ENCODE assay signal across 10 cellular contexts in genomic region chr6:165573671-165574070, GRCh38.
A peak's percentile ranks its signal among the peaks of the same experiment; 100 is the strongest.
DNase-seq lines count a peak whose midpoint lies in the region; ATAC-seq and TF ChIP-seq lines count a peak whose summit lies in the region.
"Had no signal": no experiment of that assay in that cellular context is flagged by ENCODE, and none has a peak within 500 bp of the region (broad histone marks: within the 10 kb centered on the region; RNA-seq: fewer than 3 reads in every experiment).

No MANE protein-coding gene starts in this region.

- intact Hi-C loops in right cardiac atrium (cut with DNase I) (no loop called here), sigmoid colon (cut with DNase I) (no loop called here), mucosa of descending colon (cut with DNase I, micrococcal nuclease) (no loop called here)

- no peak for TF ChIP-seq POLR2A in sigmoid colon (IDR thresholded peaks at IDR 0.05)

- CTCF ChIA-PET in HEK293 (lab: Yijun Ruan, JAX) = interaction anchor here (0.9 to 1.5 kb wide), 3 partner anchors 62 to 524 kb away, joined by 3 to 5 read pairs (median 4); no protein-coding TSS in a partner anchor

- H3K9me3 ChIP-seq in HEK293 (ENCODE audit: control insufficient read depth, insufficient read depth, low read depth, low read length) (no peaks in the 10 kb centered on the region), right cardiac atrium (ENCODE audit: control insufficient read depth, low read length) (no peaks in the 10 kb centered on the region), sigmoid colon (no peaks in the 10 kb centered on the region), mucosa of descending colon (no peaks in the 10 kb centered on the region)

- H3K27me3 ChIP-seq in right cardiac atrium (ENCODE audit: control insufficient read depth, insufficient read depth) (no peaks in the 10 kb centered on the region), sigmoid colon (no peaks in the 10 kb centered on the region)

- H3K27ac ChIP-seq in HEK293 (ENCODE audit: extremely low read depth, low read depth, low read length) (no peak overlapping the region), right cardiac atrium (ENCODE audit: low read length) (no peak overlapping the region), sigmoid colon (peak overlapping the region in 1 of 4 donors; percentile 22)

- H3K4me3 ChIP-seq in HEK293 (ENCODE audit: low read depth, low read length) = no peak overlapping the region
- H3K4me3 ChIP-seq in astrocyte of the spinal cord (ENCODE audit: low read depth, low read length) = no peak overlapping the region
- no peak overlapping the region for H3K4me3 ChIP-seq in right cardiac atrium (ENCODE audit: low read length)
- no peak overlapping the region for H3K4me3 ChIP-seq in sigmoid colon
- H3K4me3 ChIP-seq in mucosa of descending colon = no peak overlapping the region

- peak; percentile 94 to 98 for ATAC-seq in right cardiac atrium
- ATAC-seq in mucosa of descending colon = no peak
- ATAC-seq: activated naive CD8-positive, alpha-beta T cell treated with anti-CD3 and anti-CD28 coated beads, Interleukin-2, amount 50 U/mL, for 24 hours had no signal

- H3K36me3 ChIP-seq in HEK293 (ENCODE audit: control insufficient read depth in 2 of 2, insufficient read depth in 1 of 2, low read length in 2 of 2) (no peaks in the 10 kb centered on the region), sigmoid colon (no peaks in the 10 kb centered on the region), mucosa of descending colon (ENCODE audit: low read depth) (no peaks in the 10 kb centered on the region)

- TF ChIP-seq CTCF in HEK293 (tag by site-specific recombination; IDR thresholded peaks at IDR 0.05) (no peak), astrocyte of the spinal cord (IDR thresholded peaks at IDR 0.05; ENCODE audit: low read depth, low read length) (no peak), sigmoid colon (IDR thresholded peaks at IDR 0.05) (no peak), mucosa of descending colon (IDR thresholded peaks at IDR 0.05) (no peak)

- POLR2A ChIA-PET in HEK293 (lab: Yijun Ruan, JAX) = no interaction called here

- in situ Hi-C loops in astrocyte of the spinal cord (cut with HindIII; ENCODE audit: low sequenced_read_pairs) = no loop called here

- TF ChIP-seq EP300 in sigmoid colon (IDR thresholded peaks at IDR 0.05) = no peak

- H3K4me1 ChIP-seq in HEK293 (ENCODE audit: control insufficient read depth, insufficient read depth, low read length) (peaks cover 28% of the 10 kb centered on the region), right cardiac atrium (ENCODE audit: control insufficient read depth, insufficient read depth, low read length) (peaks cover 2% of the 10 kb centered on the region), sigmoid colon (no peaks in the 10 kb centered on the region), mucosa of descending colon (ENCODE audit: low read depth) (no peaks in the 10 kb centered on the region)

- WGBS in right cardiac atrium = 17% methylated on average over 5 of the region's 5 CpGs
- 15 to 52% methylated on average over 5 of the region's 5 CpGs for WGBS in sigmoid colon, 2 donors

- peak; percentile 93 for DNase-seq in astrocyte of the spinal cord (ENCODE audit: low read depth, low spot score)
- DNase-seq in right cardiac atrium = peak; percentile 75 to 82 (median 81)
- DNase-seq in sigmoid colon = peak; percentile 64
- DNase-seq in NCI-H146 treated with DMSO at 0.1 percent for 48 hours (lab: John Stamatoyannopoulos, UW; ENCODE audit: unreplicated experiment) = no peak
- DNase-seq in NCI-H2227 treated with DMSO at 0.1 percent for 48 hours (lab: John Stamatoyannopoulos, UW) = no peak
- no peak for DNase-seq in stimulated activated CD4-positive, alpha-beta T cell treated with anti-CD3 and anti-CD28 coated beads, Interleukin-4, amount 100 ng/mL, for 4 hours
- DNase-seq in mucosa of descending colon = no peak
- DNase-seq: activated naive CD8-positive, alpha-beta T cell treated with anti-CD3 and anti-CD28 coated beads, Interleukin-2, amount 50 U/mL, for 24 hours; CD4-positive, alpha-beta T cell had no signal

TF ChIP-seq in HEK293, 187 proteins besides CTCF, POLR2A, EP300 and RAD21 (continues in another document):
- TF ChIP-seq ZNF175 (tag by site-specific recombination; IDR thresholded peaks at IDR 0.05) (no peak), BCL6B (tag by site-specific recombination; IDR thresholded peaks at IDR 0.05) (no peak), ZNF585B (tag by site-specific recombination; IDR thresholded peaks at IDR 0.05) (no peak), GLI2 (tag by site-specific recombination; IDR thresholded peaks at IDR 0.05; ENCODE audit: borderline replicate concordance, low read depth) (no peak), OSR2 (tag by site-specific recombination; IDR thresholded peaks at IDR 0.05) (peak; percentile 83), PRDM4 (tag by site-specific recombination; IDR thresholded peaks at IDR 0.05) (0 out of 2 replicates have a peak, but pooled peaks have one; percentile 20), HIC1 (tag by site-specific recombination; IDR thresholded peaks at IDR 0.05) (peak; percentile 53; the same call in 1 of the 2 replicates), ZNF18 (tag by site-specific recombination; IDR thresholded peaks at IDR 0.05) (peak; percentile 84), MZF1 (tag by site-specific recombination; IDR thresholded peaks at IDR 0.05; ENCODE audit: borderline replicate concordance) (0 out of 2 replicates have a peak, but pooled peaks have one; percentile 31), PBX3 (CRISPR knock-in tag; IDR thresholded peaks at IDR 0.05) (no peak), ZBTB21 (tag by site-specific recombination; IDR thresholded peaks at IDR 0.05) (peak; percentile 95), ZIC2 (tag by site-specific recombination; IDR thresholded peaks at IDR 0.05) (peak; percentile 63)

Comparison
In these comparisons a context has a peak if more than half of its experiments do, and no peak if none do; other contexts are left out.
1. DNase-seq: peak in astrocyte of the spinal cord (single experiment), right cardiac atrium (3 of 3) and sigmoid colon (single experiment); none in NCI-H146 treated with DMSO at 0.1 percent for 48 hours (single experiment), NCI-H2227 treated with DMSO at 0.1 percent for 48 hours (single experiment), stimulated activated CD4-positive, alpha-beta T cell treated with anti-CD3 and anti-CD28 coated beads, Interleukin-4, amount 100 ng/mL, for 4 hours (0 of 2) and mucosa of descending colon (0 of 3).